Comparison of ENCODE assay signal across 1 cellular context in the genomic region with DNA sequence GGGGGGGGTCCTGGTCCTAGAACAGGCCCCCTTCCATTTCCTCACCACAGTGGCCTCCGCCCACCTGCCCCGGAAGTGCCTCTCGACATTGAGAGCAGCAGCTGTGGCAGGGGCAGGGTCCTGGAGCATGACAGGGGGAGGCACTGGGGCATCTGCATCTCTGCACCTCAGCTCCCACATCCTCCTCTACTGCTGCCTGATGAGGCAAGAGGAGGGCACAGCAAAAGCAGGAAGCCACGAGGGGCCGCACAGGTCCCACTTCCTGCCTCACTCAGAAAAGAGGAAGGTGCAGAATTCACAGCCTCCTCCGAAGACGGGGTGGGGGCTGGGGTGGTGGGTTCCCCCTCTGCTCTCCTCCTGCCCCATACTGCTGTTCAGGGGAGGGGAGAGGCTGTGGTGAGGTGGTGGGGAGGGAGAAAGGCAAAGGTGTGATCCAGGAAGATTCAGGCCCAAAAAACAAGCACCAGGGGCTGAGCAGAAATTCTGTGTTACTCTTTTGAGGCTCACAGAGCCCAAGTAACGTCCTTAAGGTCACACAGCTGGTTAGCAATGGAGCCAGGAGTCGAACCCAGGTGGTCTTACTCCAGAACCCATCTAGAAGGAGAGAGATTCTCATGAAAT.
TF ChIP-seq lines count a peak whose summit lies in the region.

No MANE protein-coding gene starts in this region.

TF ChIP-seq in GM12878, 131 proteins besides CTCF, POLR2A, EP300 and RAD21 (continued from another document):
- TF ChIP-seq, protein P1, sequence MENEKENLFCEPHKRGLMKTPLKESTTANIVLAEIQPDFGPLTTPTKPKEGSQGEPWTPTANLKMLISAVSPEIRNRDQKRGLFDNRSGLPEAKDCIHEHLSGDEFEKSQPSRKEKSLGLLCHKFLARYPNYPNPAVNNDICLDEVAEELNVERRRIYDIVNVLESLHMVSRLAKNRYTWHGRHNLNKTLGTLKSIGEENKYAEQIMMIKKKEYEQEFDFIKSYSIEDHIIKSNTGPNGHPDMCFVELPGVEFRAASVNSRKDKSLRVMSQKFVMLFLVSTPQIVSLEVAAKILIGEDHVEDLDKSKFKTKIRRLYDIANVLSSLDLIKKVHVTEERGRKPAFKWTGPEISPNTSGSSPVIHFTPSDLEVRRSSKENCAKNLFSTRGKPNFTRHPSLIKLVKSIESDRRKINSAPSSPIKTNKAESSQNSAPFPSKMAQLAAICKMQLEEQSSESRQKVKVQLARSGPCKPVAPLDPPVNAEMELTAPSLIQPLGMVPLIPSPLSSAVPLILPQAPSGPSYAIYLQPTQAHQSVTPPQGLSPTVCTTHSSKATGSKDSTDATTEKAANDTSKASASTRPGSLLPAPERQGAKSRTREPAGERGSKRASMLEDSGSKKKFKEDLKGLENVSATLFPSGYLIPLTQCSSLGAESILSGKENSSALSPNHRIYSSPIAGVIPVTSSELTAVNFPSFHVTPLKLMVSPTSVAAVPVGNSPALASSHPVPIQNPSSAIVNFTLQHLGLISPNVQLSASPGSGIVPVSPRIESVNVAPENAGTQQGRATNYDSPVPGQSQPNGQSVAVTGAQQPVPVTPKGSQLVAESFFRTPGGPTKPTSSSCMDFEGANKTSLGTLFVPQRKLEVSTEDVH (IDR thresholded peaks at IDR 0.05; ENCODE audit: low read depth, partially characterized antibody): no peak
- peak in 1 of 2 experiments; percentile 78; a peak in 1 of 4 replicates for TF ChIP-seq CEBPB (IDR thresholded peaks at IDR 0.05; ENCODE audit: borderline replicate concordance in 1 of 2, low read depth in 2 of 2, low read length in 2 of 2)
- peak; percentile 97 for TF ChIP-seq TCF3 (IDR thresholded peaks at IDR 0.05; ENCODE audit: borderline replicate concordance, insufficient read depth, low read depth, low read length)
- TF ChIP-seq SMC3 (IDR thresholded peaks at IDR 0.05; ENCODE audit: borderline replicate concordance, low read length): peak; percentile 19; the same call in 1 of the 2 replicates
- TF ChIP-seq WRNIP1 (IDR thresholded peaks at IDR 0.05; ENCODE audit: borderline replicate concordance, low read depth, low read length): no peak
- peak; percentile 81 for TF ChIP-seq SP1 (IDR thresholded peaks at IDR 0.05; ENCODE audit: low read depth, low read length)
- peak; percentile 95 for TF ChIP-seq PAX5 (IDR thresholded peaks at IDR 0.05; ENCODE audit: borderline replicate concordance, low read depth, low read length)
- TF ChIP-seq BCL11A (IDR thresholded peaks at IDR 0.05; ENCODE audit: low read depth, low read length): peak; percentile 72
- TF ChIP-seq EED (IDR thresholded peaks at IDR 0.05; ENCODE audit: low read depth): peak; percentile 95
- TF ChIP-seq, protein P2, sequence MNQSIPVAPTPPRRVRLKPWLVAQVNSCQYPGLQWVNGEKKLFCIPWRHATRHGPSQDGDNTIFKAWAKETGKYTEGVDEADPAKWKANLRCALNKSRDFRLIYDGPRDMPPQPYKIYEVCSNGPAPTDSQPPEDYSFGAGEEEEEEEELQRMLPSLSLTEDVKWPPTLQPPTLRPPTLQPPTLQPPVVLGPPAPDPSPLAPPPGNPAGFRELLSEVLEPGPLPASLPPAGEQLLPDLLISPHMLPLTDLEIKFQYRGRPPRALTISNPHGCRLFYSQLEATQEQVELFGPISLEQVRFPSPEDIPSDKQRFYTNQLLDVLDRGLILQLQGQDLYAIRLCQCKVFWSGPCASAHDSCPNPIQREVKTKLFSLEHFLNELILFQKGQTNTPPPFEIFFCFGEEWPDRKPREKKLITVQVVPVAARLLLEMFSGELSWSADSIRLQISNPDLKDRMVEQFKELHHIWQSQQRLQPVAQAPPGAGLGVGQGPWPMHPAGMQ (IDR thresholded peaks at IDR 0.05; ENCODE audit: borderline replicate concordance): no peak
- TF ChIP-seq TCF12 (IDR thresholded peaks at IDR 0.05; ENCODE audit: low read depth, low read length): peak; percentile 96
- TF ChIP-seq, protein P3, sequence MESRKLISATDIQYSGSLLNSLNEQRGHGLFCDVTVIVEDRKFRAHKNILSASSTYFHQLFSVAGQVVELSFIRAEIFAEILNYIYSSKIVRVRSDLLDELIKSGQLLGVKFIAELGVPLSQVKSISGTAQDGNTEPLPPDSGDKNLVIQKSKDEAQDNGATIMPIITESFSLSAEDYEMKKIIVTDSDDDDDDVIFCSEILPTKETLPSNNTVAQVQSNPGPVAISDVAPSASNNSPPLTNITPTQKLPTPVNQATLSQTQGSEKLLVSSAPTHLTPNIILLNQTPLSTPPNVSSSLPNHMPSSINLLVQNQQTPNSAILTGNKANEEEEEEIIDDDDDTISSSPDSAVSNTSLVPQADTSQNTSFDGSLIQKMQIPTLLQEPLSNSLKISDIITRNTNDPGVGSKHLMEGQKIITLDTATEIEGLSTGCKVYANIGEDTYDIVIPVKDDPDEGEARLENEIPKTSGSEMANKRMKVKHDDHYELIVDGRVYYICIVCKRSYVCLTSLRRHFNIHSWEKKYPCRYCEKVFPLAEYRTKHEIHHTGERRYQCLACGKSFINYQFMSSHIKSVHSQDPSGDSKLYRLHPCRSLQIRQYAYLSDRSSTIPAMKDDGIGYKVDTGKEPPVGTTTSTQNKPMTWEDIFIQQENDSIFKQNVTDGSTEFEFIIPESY (IDR thresholded peaks at IDR 0.05): no peak
- peak; percentile 83 for TF ChIP-seq NR2C1 (IDR thresholded peaks at IDR 0.05)
- peak; percentile 78; the same call in 1 of the 2 replicates for TF ChIP-seq TAF1 (IDR thresholded peaks at IDR 0.05; ENCODE audit: borderline replicate concordance, low read depth, low read length)
- peak; percentile 82 for TF ChIP-seq NBN (IDR thresholded peaks at IDR 0.05)
- no peak for TF ChIP-seq KAT2A (conservative IDR thresholded peaks at IDR 0.05; ENCODE audit: control insufficient read depth, low read depth, low read length)
- TF ChIP-seq, protein P4, sequence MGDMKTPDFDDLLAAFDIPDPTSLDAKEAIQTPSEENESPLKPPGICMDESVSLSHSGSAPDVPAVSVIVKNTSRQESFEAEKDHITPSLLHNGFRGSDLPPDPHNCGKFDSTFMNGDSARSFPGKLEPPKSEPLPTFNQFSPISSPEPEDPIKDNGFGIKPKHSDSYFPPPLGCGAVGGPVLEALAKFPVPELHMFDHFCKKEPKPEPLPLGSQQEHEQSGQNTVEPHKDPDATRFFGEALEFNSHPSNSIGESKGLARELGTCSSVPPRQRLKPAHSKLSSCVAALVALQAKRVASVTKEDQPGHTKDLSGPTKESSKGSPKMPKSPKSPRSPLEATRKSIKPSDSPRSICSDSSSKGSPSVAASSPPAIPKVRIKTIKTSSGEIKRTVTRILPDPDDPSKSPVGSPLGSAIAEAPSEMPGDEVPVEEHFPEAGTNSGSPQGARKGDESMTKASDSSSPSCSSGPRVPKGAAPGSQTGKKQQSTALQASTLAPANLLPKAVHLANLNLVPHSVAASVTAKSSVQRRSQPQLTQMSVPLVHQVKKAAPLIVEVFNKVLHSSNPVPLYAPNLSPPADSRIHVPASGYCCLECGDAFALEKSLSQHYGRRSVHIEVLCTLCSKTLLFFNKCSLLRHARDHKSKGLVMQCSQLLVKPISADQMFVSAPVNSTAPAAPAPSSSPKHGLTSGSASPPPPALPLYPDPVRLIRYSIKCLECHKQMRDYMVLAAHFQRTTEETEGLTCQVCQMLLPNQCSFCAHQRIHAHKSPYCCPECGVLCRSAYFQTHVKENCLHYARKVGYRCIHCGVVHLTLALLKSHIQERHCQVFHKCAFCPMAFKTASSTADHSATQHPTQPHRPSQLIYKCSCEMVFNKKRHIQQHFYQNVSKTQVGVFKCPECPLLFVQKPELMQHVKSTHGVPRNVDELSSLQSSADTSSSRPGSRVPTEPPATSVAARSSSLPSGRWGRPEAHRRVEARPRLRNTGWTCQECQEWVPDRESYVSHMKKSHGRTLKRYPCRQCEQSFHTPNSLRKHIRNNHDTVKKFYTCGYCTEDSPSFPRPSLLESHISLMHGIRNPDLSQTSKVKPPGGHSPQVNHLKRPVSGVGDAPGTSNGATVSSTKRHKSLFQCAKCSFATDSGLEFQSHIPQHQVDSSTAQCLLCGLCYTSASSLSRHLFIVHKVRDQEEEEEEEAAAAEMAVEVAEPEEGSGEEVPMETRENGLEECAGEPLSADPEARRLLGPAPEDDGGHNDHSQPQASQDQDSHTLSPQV (IDR thresholded peaks at IDR 0.05): peak; percentile 75; the same call in 1 of the 2 replicates
- TF ChIP-seq ZNF207 (IDR thresholded peaks at IDR 0.05; ENCODE audit: borderline replicate concordance): no peak
- TF ChIP-seq NR2F1 (conservative IDR thresholded peaks at IDR 0.05): peak; percentile 70
- TF ChIP-seq ETV6 (conservative IDR thresholded peaks at IDR 0.05 in 1 of 2, IDR thresholded peaks at IDR 0.05 in 1 of 2; ENCODE audit: borderline replicate concordance in 1 of 2, low read depth in 1 of 2): peak in 1 of 2 experiments; percentile 97; a peak in 2 of 4 replicates
- TF ChIP-seq, protein P5, sequence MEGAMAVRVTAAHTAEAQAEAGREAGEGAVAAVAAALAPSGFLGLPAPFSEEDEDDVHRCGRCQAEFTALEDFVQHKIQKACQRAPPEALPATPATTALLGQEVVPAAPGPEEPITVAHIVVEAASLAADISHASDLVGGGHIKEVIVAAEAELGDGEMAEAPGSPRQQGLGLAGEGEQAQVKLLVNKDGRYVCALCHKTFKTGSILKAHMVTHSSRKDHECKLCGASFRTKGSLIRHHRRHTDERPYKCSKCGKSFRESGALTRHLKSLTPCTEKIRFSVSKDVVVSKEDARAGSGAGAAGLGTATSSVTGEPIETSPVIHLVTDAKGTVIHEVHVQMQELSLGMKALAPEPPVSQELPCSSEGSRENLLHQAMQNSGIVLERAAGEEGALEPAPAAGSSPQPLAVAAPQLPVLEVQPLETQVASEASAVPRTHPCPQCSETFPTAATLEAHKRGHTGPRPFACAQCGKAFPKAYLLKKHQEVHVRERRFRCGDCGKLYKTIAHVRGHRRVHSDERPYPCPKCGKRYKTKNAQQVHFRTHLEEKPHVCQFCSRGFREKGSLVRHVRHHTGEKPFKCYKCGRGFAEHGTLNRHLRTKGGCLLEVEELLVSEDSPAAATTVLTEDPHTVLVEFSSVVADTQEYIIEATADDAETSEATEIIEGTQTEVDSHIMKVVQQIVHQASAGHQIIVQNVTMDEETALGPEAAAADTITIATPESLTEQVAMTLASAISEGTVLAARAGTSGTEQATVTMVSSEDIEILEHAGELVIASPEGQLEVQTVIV (IDR thresholded peaks at IDR 0.05; ENCODE audit: borderline replicate concordance, partially characterized antibody): peak; percentile 40
- TF ChIP-seq, protein P6, sequence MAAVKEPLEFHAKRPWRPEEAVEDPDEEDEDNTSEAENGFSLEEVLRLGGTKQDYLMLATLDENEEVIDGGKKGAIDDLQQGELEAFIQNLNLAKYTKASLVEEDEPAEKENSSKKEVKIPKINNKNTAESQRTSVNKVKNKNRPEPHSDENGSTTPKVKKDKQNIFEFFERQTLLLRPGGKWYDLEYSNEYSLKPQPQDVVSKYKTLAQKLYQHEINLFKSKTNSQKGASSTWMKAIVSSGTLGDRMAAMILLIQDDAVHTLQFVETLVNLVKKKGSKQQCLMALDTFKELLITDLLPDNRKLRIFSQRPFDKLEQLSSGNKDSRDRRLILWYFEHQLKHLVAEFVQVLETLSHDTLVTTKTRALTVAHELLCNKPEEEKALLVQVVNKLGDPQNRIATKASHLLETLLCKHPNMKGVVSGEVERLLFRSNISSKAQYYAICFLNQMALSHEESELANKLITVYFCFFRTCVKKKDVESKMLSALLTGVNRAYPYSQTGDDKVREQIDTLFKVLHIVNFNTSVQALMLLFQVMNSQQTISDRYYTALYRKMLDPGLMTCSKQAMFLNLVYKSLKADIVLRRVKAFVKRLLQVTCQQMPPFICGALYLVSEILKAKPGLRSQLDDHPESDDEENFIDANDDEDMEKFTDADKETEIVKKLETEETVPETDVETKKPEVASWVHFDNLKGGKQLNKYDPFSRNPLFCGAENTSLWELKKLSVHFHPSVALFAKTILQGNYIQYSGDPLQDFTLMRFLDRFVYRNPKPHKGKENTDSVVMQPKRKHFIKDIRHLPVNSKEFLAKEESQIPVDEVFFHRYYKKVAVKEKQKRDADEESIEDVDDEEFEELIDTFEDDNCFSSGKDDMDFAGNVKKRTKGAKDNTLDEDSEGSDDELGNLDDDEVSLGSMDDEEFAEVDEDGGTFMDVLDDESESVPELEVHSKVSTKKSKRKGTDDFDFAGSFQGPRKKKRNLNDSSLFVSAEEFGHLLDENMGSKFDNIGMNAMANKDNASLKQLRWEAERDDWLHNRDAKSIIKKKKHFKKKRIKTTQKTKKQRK (IDR thresholded peaks at IDR 0.05; ENCODE audit: low read depth, low read length): no peak
- TF ChIP-seq, protein P7, sequence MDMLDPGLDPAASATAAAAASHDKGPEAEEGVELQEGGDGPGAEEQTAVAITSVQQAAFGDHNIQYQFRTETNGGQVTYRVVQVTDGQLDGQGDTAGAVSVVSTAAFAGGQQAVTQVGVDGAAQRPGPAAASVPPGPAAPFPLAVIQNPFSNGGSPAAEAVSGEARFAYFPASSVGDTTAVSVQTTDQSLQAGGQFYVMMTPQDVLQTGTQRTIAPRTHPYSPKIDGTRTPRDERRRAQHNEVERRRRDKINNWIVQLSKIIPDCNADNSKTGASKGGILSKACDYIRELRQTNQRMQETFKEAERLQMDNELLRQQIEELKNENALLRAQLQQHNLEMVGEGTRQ (IDR thresholded peaks at IDR 0.05; ENCODE audit: borderline replicate concordance, low read depth, low read length): no peak; the same call in 1 of the 2 replicates
- TF ChIP-seq CREM (IDR thresholded peaks at IDR 0.05; ENCODE audit: low read depth): peak; percentile 71; the same call in 1 of the 2 replicates
- TF ChIP-seq BACH1 (IDR thresholded peaks at IDR 0.05; ENCODE audit: borderline replicate concordance): 0 out of 2 replicates have a peak, but pooled peaks have one; percentile 45
- peak; percentile 89 to 94 for TF ChIP-seq IKZF2 (IDR thresholded peaks at IDR 0.05)
- TF ChIP-seq, protein P8, sequence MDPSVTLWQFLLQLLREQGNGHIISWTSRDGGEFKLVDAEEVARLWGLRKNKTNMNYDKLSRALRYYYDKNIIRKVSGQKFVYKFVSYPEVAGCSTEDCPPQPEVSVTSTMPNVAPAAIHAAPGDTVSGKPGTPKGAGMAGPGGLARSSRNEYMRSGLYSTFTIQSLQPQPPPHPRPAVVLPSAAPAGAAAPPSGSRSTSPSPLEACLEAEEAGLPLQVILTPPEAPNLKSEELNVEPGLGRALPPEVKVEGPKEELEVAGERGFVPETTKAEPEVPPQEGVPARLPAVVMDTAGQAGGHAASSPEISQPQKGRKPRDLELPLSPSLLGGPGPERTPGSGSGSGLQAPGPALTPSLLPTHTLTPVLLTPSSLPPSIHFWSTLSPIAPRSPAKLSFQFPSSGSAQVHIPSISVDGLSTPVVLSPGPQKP (IDR thresholded peaks at IDR 0.05; ENCODE audit: low read depth, low read length): 0 out of 2 replicates have a peak, but pooled peaks have one; percentile 72
- peak; percentile 41 for TF ChIP-seq YY1 (IDR thresholded peaks at IDR 0.05; ENCODE audit: low read depth, low read length)
- TF ChIP-seq MEF2B (IDR thresholded peaks at IDR 0.05; ENCODE audit: partially characterized antibody, poor library complexity, severe bottlenecking): peak; percentile 73
- TF ChIP-seq, protein P9, sequence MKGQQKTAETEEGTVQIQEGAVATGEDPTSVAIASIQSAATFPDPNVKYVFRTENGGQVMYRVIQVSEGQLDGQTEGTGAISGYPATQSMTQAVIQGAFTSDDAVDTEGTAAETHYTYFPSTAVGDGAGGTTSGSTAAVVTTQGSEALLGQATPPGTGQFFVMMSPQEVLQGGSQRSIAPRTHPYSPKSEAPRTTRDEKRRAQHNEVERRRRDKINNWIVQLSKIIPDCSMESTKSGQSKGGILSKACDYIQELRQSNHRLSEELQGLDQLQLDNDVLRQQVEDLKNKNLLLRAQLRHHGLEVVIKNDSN (IDR thresholded peaks at IDR 0.05; ENCODE audit: borderline replicate concordance, extremely low read length, insufficient read depth, low read depth, low read length): no peak
